In genomic region chr16:88649924-88650748, GRCh38 we compare ENCODE assay signal across 8 cellular contexts. TPM values are rescaled to one million over a fixed set of nuclear protein-coding genes. Genes with fewer than 3 reads are reported as not detected.
DNase-seq lines count a peak whose midpoint lies in the region; ATAC-seq and TF ChIP-seq lines count a peak whose summit lies in the region.

No MANE protein-coding gene starts in this region.

- no peaks in the 10 kb centered on the region for H3K36me3 ChIP-seq in SU-DHL-6 (ENCODE audit: low read length)

- H3K79me2 ChIP-seq in SU-DHL-6 (ENCODE audit: insufficient read depth, low read length) = peaks cover 26% of the 10 kb centered on the region

- H3K27me3 ChIP-seq in SU-DHL-6 (ENCODE audit: low read length) = no peaks in the 10 kb centered on the region

- peak; percentile 58 for DNase-seq in stimulated activated CD4-positive, alpha-beta T cell treated with anti-CD3 and anti-CD28 coated beads, Interleukin-15, amount 100 ng/mL, for 24 hours
- DNase-seq in stimulated activated CD4-positive, alpha-beta T cell treated with anti-CD3 and anti-CD28 coated beads, Interleukin-4, amount 100 ng/mL, for 24 hours = no peak
- DNase-seq in epithelial cell of proximal tubule (ENCODE audit: low read depth) (no peak), glomerular visceral epithelial cell (ENCODE audit: extremely low spot score) (no peak), foreskin melanocyte (no peak)

- peak overlapping the region; percentile 86 for H3K4me2 ChIP-seq in SU-DHL-6 (ENCODE audit: low read depth, low read length, poor library complexity, severe bottlenecking)

- peaks cover 14% of the 10 kb centered on the region for H3K36me3 Mint-ChIP-seq in nephron (ENCODE audit: low read depth)

- peak overlapping the region; percentile 80 for H3K4me3 ChIP-seq in SU-DHL-6 (ENCODE audit: insufficient read depth, low read length, poor library complexity, severe bottlenecking)
- peak overlapping the region; percentile 95 for H3K4me3 ChIP-seq in epithelial cell of proximal tubule (ENCODE audit: low read depth, low read length)

- peaks cover 6% of the 10 kb centered on the region for H3K4me1 Mint-ChIP-seq in nephron

- no peak for TF ChIP-seq CTCF in SU-DHL-6 (IDR thresholded peaks at IDR 0.05; ENCODE audit: insufficient read depth, low read length, poor library complexity, severe bottlenecking)
- TF ChIP-seq CTCF in epithelial cell of proximal tubule (conservative IDR thresholded peaks at IDR 0.05; ENCODE audit: low read depth, low read length) = no peak
- TF ChIP-seq CTCF in nephron (IDR thresholded peaks at IDR 0.05; ENCODE audit: unreplicated experiment in 3 of 3) = no peak

- H3K27me3 Mint-ChIP-seq in nephron (ENCODE audit: low read depth) = no peaks in the 10 kb centered on the region

- peak; percentile 10 for ATAC-seq in HG03175 (IDR thresholded peaks at IDR 0.05; ENCODE audit: unreplicated experiment)

- no peaks in the 10 kb centered on the region for H3K9me3 Mint-ChIP-seq in nephron

- peaks cover 12% of the 10 kb centered on the region; the same call in 1 of the 2 replicates for H4K20me1 ChIP-seq in SU-DHL-6 (ENCODE audit: low read depth, low read length)

- peak overlapping the region in 1 of 3 experiments; percentile 88 for H3K27ac Mint-ChIP-seq in nephron

- peak overlapping the region; percentile 84 to 89 (median 85) for H3K4me3 Mint-ChIP-seq in nephron

- H3F3A ChIP-seq in SU-DHL-6 (ENCODE audit: insufficient read depth) = no peaks in the 10 kb centered on the region

- peak overlapping the region; percentile 90 for H3K27ac ChIP-seq in SU-DHL-6 (ENCODE audit: low read depth, low read length)

- no peak overlapping the region for H2AFZ ChIP-seq in SU-DHL-6 (ENCODE audit: low read depth, low read length, severe bottlenecking)

- no peaks in the 10 kb centered on the region for H3K9me3 ChIP-seq in SU-DHL-6 (ENCODE audit: insufficient read depth, low read length)

- peak overlapping the region; percentile 95 for H3K9ac ChIP-seq in SU-DHL-6 (ENCODE audit: low read length)

- H3K9me2 ChIP-seq in SU-DHL-6 (replicated peaks; ENCODE audit: insufficient read depth, low read length) = no peaks in the 10 kb centered on the region

RNA-seq across cellular contexts. Expression of gene CYBA, which starts 0.7 kb away (rescaled TPM):
- 877 and 896 TPM in 2 replicates for total RNA-seq in epithelial cell of proximal tubule

RNA-seq across cellular contexts. Expression of gene IL17C, which starts 11.8 kb away (rescaled TPM):
- total RNA-seq in epithelial cell of proximal tubule = 0.17 TPM in 1 of 2 replicates, not detected in the other

RNA-seq across cellular contexts. Expression of gene MVD, which starts 12.8 kb away (rescaled TPM):
- total RNA-seq in epithelial cell of proximal tubule = 76.2 and 167 TPM in 2 replicates

RNA-seq across cellular contexts. Expression of gene SNAI3, which starts 36.2 kb away (rescaled TPM):
- total RNA-seq in epithelial cell of proximal tubule = 0.23 and 0.58 TPM in 2 replicates

RNA-seq across cellular contexts. Expression of gene RNF166, which starts 56.1 kb away (rescaled TPM):
- 29.7 and 32.8 TPM in 2 replicates for total RNA-seq in epithelial cell of proximal tubule
